ENCODE assay signal across 1 cellular context in genomic region chr11:61828629-61829407, GRCh38.
TF ChIP-seq lines count a peak whose summit lies in the region.

No MANE protein-coding gene starts in this region.

TF ChIP-seq in HepG2, 621 proteins besides CTCF, POLR2A, EP300 and RAD21 (continues in another document):
- TF ChIP-seq ESRRA (CRISPR knock-in tag; IDR thresholded peaks at IDR 0.05; ENCODE audit: low read depth) = no peak
- TF ChIP-seq ZNF670 (CRISPR knock-in tag; IDR thresholded peaks at IDR 0.05; ENCODE audit: borderline replicate concordance) = no peak
- TF ChIP-seq HIVEP1 (CRISPR knock-in tag; IDR thresholded peaks at IDR 0.05) = no peak
- TF ChIP-seq ISX (CRISPR knock-in tag; conservative IDR thresholded peaks at IDR 0.05) = 0 out of 2 replicates have a peak, but pooled peaks have one; percentile 8
- no peak for TF ChIP-seq MTF1 (CRISPR knock-in tag; IDR thresholded peaks at IDR 0.05)
- TF ChIP-seq ZC3H4 (CRISPR knock-in tag; IDR thresholded peaks at IDR 0.05; ENCODE audit: borderline replicate concordance) = no peak
- no peak for TF ChIP-seq ZFP62 (CRISPR knock-in tag; IDR thresholded peaks at IDR 0.05)
- no peak for TF ChIP-seq REL (CRISPR knock-in tag; conservative IDR thresholded peaks at IDR 0.05)
- no peak for TF ChIP-seq ZNF232 (CRISPR knock-in tag; IDR thresholded peaks at IDR 0.05; ENCODE audit: borderline replicate concordance)
- 0 out of 2 replicates have a peak, but pooled peaks have one; percentile 15 for TF ChIP-seq KLF13 (CRISPR knock-in tag; IDR thresholded peaks at IDR 0.05)
- TF ChIP-seq, protein P1, sequence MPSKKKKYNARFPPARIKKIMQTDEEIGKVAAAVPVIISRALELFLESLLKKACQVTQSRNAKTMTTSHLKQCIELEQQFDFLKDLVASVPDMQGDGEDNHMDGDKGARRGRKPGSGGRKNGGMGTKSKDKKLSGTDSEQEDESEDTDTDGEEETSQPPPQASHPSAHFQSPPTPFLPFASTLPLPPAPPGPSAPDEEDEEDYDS (CRISPR knock-in tag; IDR thresholded peaks at IDR 0.05) = no peak
- TF ChIP-seq RORA (CRISPR knock-in tag; IDR thresholded peaks at IDR 0.05) = no peak
- no peak for TF ChIP-seq PHF20 (CRISPR knock-in tag; IDR thresholded peaks at IDR 0.05)
- no peak for TF ChIP-seq ZNF34 (CRISPR knock-in tag; IDR thresholded peaks at IDR 0.05; ENCODE audit: borderline replicate concordance)
- TF ChIP-seq HOXA5 (CRISPR knock-in tag; IDR thresholded peaks at IDR 0.05) = peak; percentile 55; the same call in 1 of the 2 replicates
- no peak for TF ChIP-seq MAZ (IDR thresholded peaks at IDR 0.05; ENCODE audit: borderline replicate concordance, low read depth, low read length)
- no peak for TF ChIP-seq MAZ (CRISPR knock-in tag; IDR thresholded peaks at IDR 0.05; ENCODE audit: low read depth)
- TF ChIP-seq CC2D1A (CRISPR knock-in tag; IDR thresholded peaks at IDR 0.05) = no peak
- no peak for TF ChIP-seq ZSCAN20 (CRISPR knock-in tag; IDR thresholded peaks at IDR 0.05; ENCODE audit: borderline replicate concordance)
- TF ChIP-seq SAP130 (CRISPR knock-in tag; IDR thresholded peaks at IDR 0.05; ENCODE audit: low read depth) = peak; percentile 51
- TF ChIP-seq, protein P2, sequence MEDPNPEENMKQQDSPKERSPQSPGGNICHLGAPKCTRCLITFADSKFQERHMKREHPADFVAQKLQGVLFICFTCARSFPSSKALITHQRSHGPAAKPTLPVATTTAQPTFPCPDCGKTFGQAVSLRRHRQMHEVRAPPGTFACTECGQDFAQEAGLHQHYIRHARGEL (CRISPR knock-in tag; IDR thresholded peaks at IDR 0.05) = no peak
- TF ChIP-seq ZNF513 (CRISPR knock-in tag; conservative IDR thresholded peaks at IDR 0.05) = no peak
- 0 out of 2 replicates have a peak, but pooled peaks have one; percentile 14 for TF ChIP-seq ZBTB7B (CRISPR knock-in tag; IDR thresholded peaks at IDR 0.05)
- no peak for TF ChIP-seq FOXK2 (IDR thresholded peaks at IDR 0.05)
- TF ChIP-seq ZNF7 (CRISPR knock-in tag; IDR thresholded peaks at IDR 0.05) = no peak
- no peak for TF ChIP-seq FOXP4 (CRISPR knock-in tag; IDR thresholded peaks at IDR 0.05)
- peak; percentile 30; the same call in 1 of the 2 replicates for TF ChIP-seq SMAD1 (CRISPR knock-in tag; IDR thresholded peaks at IDR 0.05; ENCODE audit: borderline replicate concordance, low read depth)
- no peak for TF ChIP-seq ZNF335 (CRISPR knock-in tag; IDR thresholded peaks at IDR 0.05)
- TF ChIP-seq CHD2 (IDR thresholded peaks at IDR 0.05; ENCODE audit: low read depth, low read length) = no peak
- TF ChIP-seq ZNF546 (CRISPR knock-in tag; conservative IDR thresholded peaks at IDR 0.05) = no peak
- TF ChIP-seq, protein P3, sequence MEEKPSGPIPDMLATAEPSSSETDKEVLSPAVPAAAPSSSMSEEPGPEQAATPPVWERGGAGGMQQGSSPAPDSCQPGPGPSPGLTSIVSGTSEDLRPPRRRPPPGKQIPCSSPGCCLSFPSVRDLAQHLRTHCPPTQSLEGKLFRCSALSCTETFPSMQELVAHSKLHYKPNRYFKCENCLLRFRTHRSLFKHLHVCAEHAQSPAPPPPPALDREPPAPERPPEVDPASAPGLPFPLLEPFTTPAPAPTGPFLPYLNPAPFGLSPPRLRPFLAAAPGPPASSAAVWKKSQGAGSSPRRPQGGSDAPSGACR (CRISPR knock-in tag; IDR thresholded peaks at IDR 0.05) = no peak
- TF ChIP-seq, protein P4, sequence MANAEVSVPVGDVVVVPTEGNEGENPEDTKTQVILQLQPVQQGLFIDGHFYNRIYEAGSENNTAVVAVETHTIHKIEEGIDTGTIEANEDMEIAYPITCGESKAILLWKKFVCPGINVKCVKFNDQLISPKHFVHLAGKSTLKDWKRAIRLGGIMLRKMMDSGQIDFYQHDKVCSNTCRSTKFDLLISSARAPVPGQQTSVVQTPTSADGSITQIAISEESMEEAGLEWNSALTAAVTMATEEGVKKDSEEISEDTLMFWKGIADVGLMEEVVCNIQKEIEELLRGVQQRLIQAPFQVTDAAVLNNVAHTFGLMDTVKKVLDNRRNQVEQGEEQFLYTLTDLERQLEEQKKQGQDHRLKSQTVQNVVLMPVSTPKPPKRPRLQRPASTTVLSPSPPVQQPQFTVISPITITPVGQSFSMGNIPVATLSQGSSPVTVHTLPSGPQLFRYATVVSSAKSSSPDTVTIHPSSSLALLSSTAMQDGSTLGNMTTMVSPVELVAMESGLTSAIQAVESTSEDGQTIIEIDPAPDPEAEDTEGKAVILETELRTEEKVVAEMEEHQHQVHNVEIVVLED (CRISPR knock-in tag; IDR thresholded peaks at IDR 0.05; ENCODE audit: borderline replicate concordance) = no peak
- TF ChIP-seq ZNF615 (CRISPR knock-in tag; IDR thresholded peaks at IDR 0.05; ENCODE audit: borderline replicate concordance) = no peak
- no peak for TF ChIP-seq ZNF256 (CRISPR knock-in tag; conservative IDR thresholded peaks at IDR 0.05)
- TF ChIP-seq ZNF343 (CRISPR knock-in tag; IDR thresholded peaks at IDR 0.05) = no peak
- TF ChIP-seq ZNF761 (CRISPR knock-in tag; conservative IDR thresholded peaks at IDR 0.05) = no peak
- TF ChIP-seq HNF4A (CRISPR knock-in tag; IDR thresholded peaks at IDR 0.05) = no peak
- TF ChIP-seq ZNF101 (CRISPR knock-in tag; IDR thresholded peaks at IDR 0.05; ENCODE audit: borderline replicate concordance, low read depth) = no peak
- TF ChIP-seq ZNF687 (CRISPR knock-in tag; IDR thresholded peaks at IDR 0.05) = peak; percentile 59
- no peak for TF ChIP-seq MZF1 (CRISPR knock-in tag; IDR thresholded peaks at IDR 0.05; ENCODE audit: borderline replicate concordance)
- TF ChIP-seq ZNF746 (CRISPR knock-in tag; IDR thresholded peaks at IDR 0.05) = no peak
- TF ChIP-seq ZNF234 (CRISPR knock-in tag; conservative IDR thresholded peaks at IDR 0.05) = peak; percentile 22; the same call in 1 of the 2 replicates
- TF ChIP-seq FOXO1 (CRISPR knock-in tag; IDR thresholded peaks at IDR 0.05) = no peak
- no peak for TF ChIP-seq KMT2B (CRISPR knock-in tag; IDR thresholded peaks at IDR 0.05)
- no peak for TF ChIP-seq FOXA3 (CRISPR knock-in tag; IDR thresholded peaks at IDR 0.05)
- TF ChIP-seq ZFP91 (CRISPR knock-in tag; IDR thresholded peaks at IDR 0.05; ENCODE audit: borderline replicate concordance) = peak; percentile 71; the same call in 1 of the 2 replicates
- TF ChIP-seq, protein P5, sequence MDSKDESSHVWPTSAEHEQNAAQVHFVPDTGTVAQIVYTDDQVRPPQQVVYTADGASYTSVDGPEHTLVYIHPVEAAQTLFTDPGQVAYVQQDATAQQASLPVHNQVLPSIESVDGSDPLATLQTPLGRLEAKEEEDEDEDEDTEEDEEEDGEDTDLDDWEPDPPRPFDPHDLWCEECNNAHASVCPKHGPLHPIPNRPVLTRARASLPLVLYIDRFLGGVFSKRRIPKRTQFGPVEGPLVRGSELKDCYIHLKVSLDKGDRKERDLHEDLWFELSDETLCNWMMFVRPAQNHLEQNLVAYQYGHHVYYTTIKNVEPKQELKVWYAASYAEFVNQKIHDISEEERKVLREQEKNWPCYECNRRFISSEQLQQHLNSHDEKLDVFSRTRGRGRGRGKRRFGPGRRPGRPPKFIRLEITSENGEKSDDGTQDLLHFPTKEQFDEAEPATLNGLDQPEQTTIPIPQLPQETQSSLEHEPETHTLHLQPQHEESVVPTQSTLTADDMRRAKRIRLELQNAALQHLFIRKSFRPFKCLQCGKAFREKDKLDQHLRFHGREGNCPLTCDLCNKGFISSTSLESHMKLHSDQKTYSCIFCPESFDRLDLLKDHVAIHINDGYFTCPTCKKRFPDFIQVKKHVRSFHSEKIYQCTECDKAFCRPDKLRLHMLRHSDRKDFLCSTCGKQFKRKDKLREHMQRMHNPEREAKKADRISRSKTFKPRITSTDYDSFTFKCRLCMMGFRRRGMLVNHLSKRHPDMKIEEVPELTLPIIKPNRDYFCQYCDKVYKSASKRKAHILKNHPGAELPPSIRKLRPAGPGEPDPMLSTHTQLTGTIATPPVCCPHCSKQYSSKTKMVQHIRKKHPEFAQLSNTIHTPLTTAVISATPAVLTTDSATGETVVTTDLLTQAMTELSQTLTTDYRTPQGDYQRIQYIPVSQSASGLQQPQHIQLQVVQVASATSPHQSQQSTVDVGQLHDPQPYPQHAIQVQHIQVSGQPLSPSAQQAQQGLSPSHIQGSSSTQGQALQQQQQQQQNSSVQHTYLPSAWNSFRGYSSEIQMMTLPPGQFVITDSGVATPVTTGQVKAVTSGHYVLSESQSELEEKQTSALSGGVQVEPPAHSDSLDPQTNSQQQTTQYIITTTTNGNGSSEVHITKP (CRISPR knock-in tag; IDR thresholded peaks at IDR 0.05; ENCODE audit: low read depth) = no peak
- TF ChIP-seq SIX4 (CRISPR knock-in tag; IDR thresholded peaks at IDR 0.05) = no peak
- no peak for TF ChIP-seq ZIK1 (CRISPR knock-in tag; IDR thresholded peaks at IDR 0.05; ENCODE audit: borderline replicate concordance, low read depth)
- TF ChIP-seq HHEX (CRISPR knock-in tag; IDR thresholded peaks at IDR 0.05) = no peak
- TF ChIP-seq ZNF431 (CRISPR knock-in tag; IDR thresholded peaks at IDR 0.05; ENCODE audit: borderline replicate concordance, low read depth) = no peak
- no peak for TF ChIP-seq MAFG (CRISPR knock-in tag; IDR thresholded peaks at IDR 0.05)
- TF ChIP-seq CREBL2 (CRISPR knock-in tag; IDR thresholded peaks at IDR 0.05; ENCODE audit: borderline replicate concordance) = no peak
- no peak for TF ChIP-seq ZSCAN12 (CRISPR knock-in tag; IDR thresholded peaks at IDR 0.05)
- TF ChIP-seq ZNF557 (CRISPR knock-in tag; IDR thresholded peaks at IDR 0.05) = no peak
- no peak for TF ChIP-seq FOSL2 (CRISPR knock-in tag; IDR thresholded peaks at IDR 0.05)
- 0 out of 2 replicates have a peak, but pooled peaks have one; percentile 0 for TF ChIP-seq ZNF772 (CRISPR knock-in tag; IDR thresholded peaks at IDR 0.05)
- no peak for TF ChIP-seq SP4 (CRISPR knock-in tag; IDR thresholded peaks at IDR 0.05)
- TF ChIP-seq NFRKB (IDR thresholded peaks at IDR 0.05) = no peak
- TF ChIP-seq ATF7-NPFF (CRISPR knock-in tag; IDR thresholded peaks at IDR 0.05; ENCODE audit: low read depth) = no peak
- TF ChIP-seq ZNF253 (CRISPR knock-in tag; IDR thresholded peaks at IDR 0.05; ENCODE audit: borderline replicate concordance) = no peak
